ENCODE assay signal across 8 cellular contexts in the genomic region with DNA sequence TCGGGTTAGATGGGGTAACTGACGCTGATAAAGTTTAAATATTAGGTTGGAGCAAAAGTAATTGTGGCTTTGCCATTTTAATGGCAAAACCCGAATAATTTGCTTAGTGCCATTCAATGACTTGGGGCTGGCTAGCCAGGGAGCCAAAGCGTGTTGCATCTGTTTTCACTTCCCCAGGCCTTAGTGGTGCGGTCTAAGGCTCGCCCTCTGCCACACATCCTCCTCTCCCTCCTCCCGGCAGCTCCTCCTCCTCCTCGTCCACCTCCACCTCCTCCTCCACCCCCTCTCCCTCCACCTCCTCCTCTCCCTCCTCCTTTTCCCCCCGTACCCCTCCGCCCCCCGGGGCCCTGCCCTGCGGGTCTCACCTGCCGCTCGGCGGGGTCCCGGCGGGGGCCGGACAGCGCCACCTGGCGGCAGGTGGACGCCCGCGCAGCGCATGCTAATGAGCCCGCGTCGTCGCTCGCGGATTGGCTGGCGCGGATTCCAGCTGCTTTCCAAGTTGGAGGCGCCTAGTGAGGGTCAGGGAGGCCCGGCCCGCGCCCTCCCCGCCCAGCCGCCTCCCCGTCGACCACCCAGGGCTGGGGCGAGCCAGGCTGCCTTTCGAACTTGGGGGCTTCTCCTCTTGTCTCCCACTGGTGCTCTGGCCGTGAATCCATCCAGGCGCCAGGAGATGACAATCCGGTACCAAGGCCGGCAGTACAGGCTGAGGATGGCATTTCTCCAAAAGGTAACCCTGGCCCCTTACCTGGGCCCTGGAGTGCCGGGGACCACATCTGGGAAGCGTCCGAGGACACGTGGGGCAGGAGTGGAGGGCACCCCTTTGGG. TPM values are rescaled to one million over a fixed set of nuclear protein-coding genes. Genes with fewer than 3 reads are reported as not detected.
DNase-seq lines count a peak whose midpoint lies in the region; ATAC-seq and TF ChIP-seq lines count a peak whose summit lies in the region.

No MANE protein-coding gene starts in this region.

- peak; percentile 96 for TF ChIP-seq CTCF in foreskin keratinocyte (conservative IDR thresholded peaks at IDR 0.05)

- ATAC-seq in foreskin keratinocyte: peak; percentile 79

- H3K9me2 ChIP-seq in GM23248 (ENCODE audit: insufficient read depth): no peaks in the 10 kb centered on the region

- H3F3A ChIP-seq in GM23248 (ENCODE audit: insufficient read depth): peaks cover 14% of the 10 kb centered on the region

- H3K9ac ChIP-seq in GM23248: peak overlapping the region; percentile 49
- H3K9ac ChIP-seq in subcutaneous abdominal adipose tissue (ENCODE audit: low read length in 5 of 5): peak overlapping the region; percentile 38 to 87 (median 75)

- H3K4me3 ChIP-seq in GM23248 (peak overlapping the region; percentile 69), neuron (ENCODE audit: low read length) (peak overlapping the region; percentile 41), subcutaneous abdominal adipose tissue (ENCODE audit: low read depth in 1 of 5, low read length in 5 of 5) (peak overlapping the region; percentile 57 to 88 (median 73))

- peaks cover 2% of the 10 kb centered on the region; the same call in 1 of the 2 replicates for H3K27me3 ChIP-seq in GM23248 (replicated peaks; ENCODE audit: insufficient read depth)
- H3K27me3 ChIP-seq in foreskin keratinocyte: no peaks in the 10 kb centered on the region
- H3K27me3 ChIP-seq in neuron (ENCODE audit: insufficient read depth, low read length): no peaks in the 10 kb centered on the region
- H3K27me3 ChIP-seq in subcutaneous abdominal adipose tissue (ENCODE audit: control insufficient read depth in 5 of 5, insufficient read depth in 4 of 5, low read length in 5 of 5): no peaks in the 10 kb centered on the region

- H3K36me3 ChIP-seq in GM23248 (ENCODE audit: low read depth) (no peaks in the 10 kb centered on the region), neuron (ENCODE audit: insufficient read depth, low read length) (no peaks in the 10 kb centered on the region), subcutaneous abdominal adipose tissue (ENCODE audit: control insufficient read depth in 5 of 5, insufficient read depth in 5 of 5, low read length in 5 of 5) (no peaks in the 10 kb centered on the region)

- H3K4me2 ChIP-seq in GM23248 (ENCODE audit: unreplicated experiment): peak overlapping the region; percentile 94

- peaks cover 10% of the 10 kb centered on the region for H3K4me1 ChIP-seq in GM23248 (ENCODE audit: insufficient read depth)
- H3K4me1 ChIP-seq in foreskin keratinocyte: peaks cover 12% of the 10 kb centered on the region
- H3K4me1 ChIP-seq in neuron (ENCODE audit: insufficient read depth, low read length): peaks cover under 1% of the 10 kb centered on the region
- H3K4me1 ChIP-seq in subcutaneous abdominal adipose tissue (ENCODE audit: control insufficient read depth in 5 of 5, insufficient read depth in 5 of 5, low read length in 5 of 5): peaks cover 5 to 29% (median 16%) of the 10 kb centered on the region in 5 donors

- no peaks in the 10 kb centered on the region for H3K9me3 ChIP-seq in GM23248 (ENCODE audit: low read depth)
- H3K9me3 ChIP-seq in neuron (ENCODE audit: low read length): no peaks in the 10 kb centered on the region
- no peaks in the 10 kb centered on the region for H3K9me3 ChIP-seq in subcutaneous abdominal adipose tissue (ENCODE audit: control insufficient read depth in 5 of 5, low read length in 5 of 5)

- TF ChIP-seq POLR2A in Raji (IDR thresholded peaks at IDR 0.05; ENCODE audit: insufficient read depth, low read depth, low read length): peak; percentile 70

- H3K79me2 ChIP-seq in GM23248 (ENCODE audit: insufficient read depth): no peaks in the 10 kb centered on the region

- H2AFZ ChIP-seq in GM23248 (peak overlapping the region; percentile 72), neuron (ENCODE audit: low read depth, low read length) (peak overlapping the region; percentile 52)

- peak overlapping the region; percentile 43 for H3K27ac ChIP-seq in GM23248
- peak overlapping the region; percentile 0 for H3K27ac ChIP-seq in foreskin keratinocyte
- H3K27ac ChIP-seq in subcutaneous abdominal adipose tissue (ENCODE audit: low read depth, low read length): peak overlapping the region; percentile 94

- 1 to 2% methylated on average over 36 to 50 of the region's 50 CpGs for WGBS in GM23248 (ENCODE audit: low coverage in 1 of 2, low lambda C conversion rate in 2 of 2, missing lambda C conversion rate in 2 of 2), 2 experiments

- in situ Hi-C loops in GM23248 (cut with MboI): no loop called here

- H4K20me1 ChIP-seq in GM23248 (ENCODE audit: insufficient read depth): no peaks in the 10 kb centered on the region

- DNase-seq in EH (ENCODE audit: low read depth) (peak; percentile 72), GM23248 (peak; percentile 82), LHCN-M2 (ENCODE audit: low read depth) (peak; percentile 61), foreskin keratinocyte (peak in 1 of 2 donors; percentile 55)
- DNase-seq in activated effector memory CD4-positive, alpha-beta T cell treated with Interleukin-2 at 50 U/mL for 16 hours: peak; percentile 72

RNA-seq across cellular contexts. Expression of gene RGS9, which starts 36.6 kb away (rescaled TPM):
- 0.43 TPM in 1 of 2 replicates, not detected in the other for total RNA-seq in GM23248 (2014; rRNA removed; shearing (Covaris generic))
- 0.76 TPM in 1 of 2 replicates, not detected in the other for polyA plus RNA-seq in GM23248 (2016; fragmentation: Nextera tagmentation; extraction: Ambion mirVana)
- 0.32 and 0.57 TPM in 2 replicates for total RNA-seq in LHCN-M2 (2014; rRNA removed)
- polyA plus RNA-seq in LHCN-M2 (2012): 1.9 TPM
- total RNA-seq in foreskin keratinocyte: 4.2 and 4.5 TPM in 2 replicates
- 5.0 and 6.4 TPM in 2 replicates for polyA plus RNA-seq in foreskin keratinocyte

RNA-seq across cellular contexts. Expression of gene GNA13, which starts 44.0 kb away (rescaled TPM):
- 40.6 and 41.8 TPM in 2 replicates for total RNA-seq in GM23248 (2014; rRNA removed; shearing (Covaris generic))
- polyA plus RNA-seq in GM23248 (2016; fragmentation: Nextera tagmentation; extraction: Ambion mirVana): 17.2 and 18.5 TPM in 2 replicates
- 46.6 and 53.2 TPM in 2 replicates for total RNA-seq in LHCN-M2 (2014; rRNA removed)
- polyA plus RNA-seq in LHCN-M2 (2012): 13.1 TPM
- 39.2 and 40.4 TPM in 2 replicates for total RNA-seq in foreskin keratinocyte
- polyA plus RNA-seq in foreskin keratinocyte: 7.8 and 8.8 TPM in 2 replicates

Comparison
In these comparisons a context has a peak if more than half of its experiments do, and no peak if none do; other contexts are left out.
1. H3K27ac ChIP-seq: peak in every context shown above with its lines; median percentile 94 in subcutaneous abdominal adipose tissue; 43 in GM23248; 0 in foreskin keratinocyte.